Comparison of ENCODE assay signal across 9 cellular contexts in the genomic region with DNA sequence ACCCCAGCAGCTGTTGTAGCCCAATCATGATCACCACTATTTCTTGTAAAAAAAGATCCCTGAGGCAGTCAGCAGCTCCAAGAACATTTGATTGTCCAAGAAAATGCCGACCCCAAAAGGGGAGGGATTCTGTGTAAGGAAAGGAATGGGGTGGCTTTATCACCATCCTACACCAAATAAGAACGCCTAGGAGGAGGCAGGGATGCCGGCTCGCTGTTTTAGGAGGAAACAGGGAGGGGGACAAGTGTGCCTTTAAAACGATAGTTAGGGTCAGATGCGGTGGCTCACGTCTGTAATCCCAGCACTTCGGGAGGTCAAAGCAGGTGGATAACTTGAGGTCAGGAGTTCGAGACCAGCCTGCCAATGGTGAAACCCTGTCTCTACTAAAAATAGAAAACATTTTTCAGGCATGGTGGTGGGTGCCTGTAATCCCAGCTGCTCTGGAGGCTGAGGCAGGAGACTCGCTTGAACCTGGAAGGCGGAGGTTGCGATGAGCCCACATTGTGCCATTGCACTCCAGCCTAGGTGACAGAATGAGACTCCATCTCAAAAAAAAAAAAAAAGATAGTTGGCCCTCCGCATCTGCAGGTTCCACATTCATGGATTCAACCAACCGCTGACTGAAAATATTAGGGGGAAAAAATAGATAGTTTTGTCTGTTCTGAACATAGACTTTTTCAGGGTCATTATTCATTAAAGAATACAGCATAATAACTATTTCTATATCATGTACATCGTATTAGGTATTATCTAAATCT.
DNase-seq lines count a peak whose midpoint lies in the region; ATAC-seq, FAIRE-seq and TF ChIP-seq lines count a peak whose summit lies in the region.
"Had no signal": no experiment of that assay in that cellular context is flagged by ENCODE, and none has a peak within 500 bp of the region (broad histone marks: within the 10 kb centered on the region; RNA-seq: fewer than 3 reads in every experiment).

No MANE protein-coding gene starts in this region.

- TF ChIP-seq CTCF in nephron progenitor cell (IDR thresholded peaks at IDR 0.05) (no peak), D721Med (IDR thresholded peaks at IDR 0.05; ENCODE audit: insufficient read depth, missing control alignments) (no peak)

- H3K27ac Mint-ChIP-seq in central memory CD8-positive, alpha-beta T cell (ENCODE audit: low read depth) = peak overlapping the region; percentile 92
- H3K27ac Mint-ChIP-seq in nephron progenitor cell = peak overlapping the region; percentile 41

- no peaks in the 10 kb centered on the region for H3K27me3 Mint-ChIP-seq in central memory CD8-positive, alpha-beta T cell
- peaks cover 2% of the 10 kb centered on the region for H3K27me3 Mint-ChIP-seq in nephron progenitor cell (ENCODE audit: low read depth, poor library complexity)

- peak overlapping the region; percentile 87 for H3K4me3 Mint-ChIP-seq in central memory CD8-positive, alpha-beta T cell
- peak overlapping the region; percentile 70 for H3K4me3 Mint-ChIP-seq in nephron progenitor cell

- H3K36me3 Mint-ChIP-seq in central memory CD8-positive, alpha-beta T cell (ENCODE audit: insufficient read depth) = peaks cover 30% of the 10 kb centered on the region
- H3K36me3 Mint-ChIP-seq in nephron progenitor cell (ENCODE audit: low read depth) = no peaks in the 10 kb centered on the region

- H3K4me2 ChIP-seq in BLaER1 treated with 17β-estradiol and CSF1 and Interleukin-3, amounts not matched to agents 10 nM and 100 nM = peak overlapping the region; percentile 77 to 93 (median 84)

- H3K27me3 ChIP-seq in BLaER1 treated with 17β-estradiol and CSF1 and Interleukin-3, amounts not matched to agents 10 nM and 100 nM = no peaks in the 10 kb centered on the region

- no peak for FAIRE-seq in D721Med (lab: Jason Lieb, UNC)

- peaks cover 14 to 33% (median 24%) of the 10 kb centered on the region in 10 experiments; a peak in 18 of 20 replicates for H3K4me1 ChIP-seq in BLaER1 treated with 17β-estradiol and CSF1 and Interleukin-3, amounts not matched to agents 10 nM and 100 nM

- no peaks in the 10 kb centered on the region for H3K9me3 Mint-ChIP-seq in central memory CD8-positive, alpha-beta T cell
- H3K9me3 Mint-ChIP-seq in nephron progenitor cell = no peaks in the 10 kb centered on the region

- H3K4me3 ChIP-seq in BLaER1 treated with 17β-estradiol and CSF1 and Interleukin-3, amounts not matched to agents 10 nM and 100 nM = peak overlapping the region; percentile 60 to 73 (median 66)

- peak overlapping the region; percentile 65 to 82 (median 76); a peak in 18 of 22 replicates for H3K9ac ChIP-seq in BLaER1 treated with 17β-estradiol and CSF1 and Interleukin-3, amounts not matched to agents 10 nM and 100 nM

- no peaks in the 10 kb centered on the region for H3K36me3 ChIP-seq in BLaER1 treated with 17β-estradiol and CSF1 and Interleukin-3, amounts not matched to agents 10 nM and 100 nM

- H4K20me1 ChIP-seq in BLaER1 treated with 17β-estradiol and CSF1 and Interleukin-3, amounts not matched to agents 10 nM and 100 nM = no peaks in the 10 kb centered on the region

- DNase-seq in Kasumi-1 (lab: John Stamatoyannopoulos, UW) (peak; percentile 34 to 38), nephron progenitor cell (no peak), NCI-H1048 (lab: John Stamatoyannopoulos, UW) (no peak), HUDEP-2 (lab: John Stamatoyannopoulos, UW; ENCODE audit: unreplicated experiment in 76 of 76) (no peak), HT-29 (ENCODE audit: low spot score) (no peak), D721Med (ENCODE audit: insufficient read length, low spot score) (no peak)
- DNase-seq in central memory CD8-positive, alpha-beta T cell (ENCODE audit: low spot score in 2 of 2) = no peak

- no peaks in the 10 kb centered on the region for H3K9me3 ChIP-seq in BLaER1 treated with 17β-estradiol and CSF1 and Interleukin-3, amounts not matched to agents 10 nM and 100 nM (replicated peaks in 1 of 11)

- peak overlapping the region in 8 of 11 experiments; percentile 76 to 85 (median 81); a peak in 13 of 22 replicates for H3K27ac ChIP-seq in BLaER1 treated with 17β-estradiol and CSF1 and Interleukin-3, amounts not matched to agents 10 nM and 100 nM
- H3K27ac ChIP-seq: HL-60 had no signal

- peaks cover 26% of the 10 kb centered on the region for H3K4me1 Mint-ChIP-seq in central memory CD8-positive, alpha-beta T cell
- peaks cover 29% of the 10 kb centered on the region for H3K4me1 Mint-ChIP-seq in nephron progenitor cell

- no peak for ATAC-seq in central memory CD8-positive, alpha-beta T cell (replicated peaks; ENCODE audit: extremely low read depth, poor library complexity, severe bottlenecking)

Comparison
In these comparisons a context has a peak if more than half of its experiments do, and no peak if none do; other contexts are left out.
1. DNase-seq: peak in Kasumi-1 (2 of 2); none in central memory CD8-positive, alpha-beta T cell (0 of 2), nephron progenitor cell (single experiment), NCI-H1048 (single experiment), HUDEP-2 (0 of 76), HT-29 (single experiment) and D721Med (single experiment).